In the genomic region with DNA sequence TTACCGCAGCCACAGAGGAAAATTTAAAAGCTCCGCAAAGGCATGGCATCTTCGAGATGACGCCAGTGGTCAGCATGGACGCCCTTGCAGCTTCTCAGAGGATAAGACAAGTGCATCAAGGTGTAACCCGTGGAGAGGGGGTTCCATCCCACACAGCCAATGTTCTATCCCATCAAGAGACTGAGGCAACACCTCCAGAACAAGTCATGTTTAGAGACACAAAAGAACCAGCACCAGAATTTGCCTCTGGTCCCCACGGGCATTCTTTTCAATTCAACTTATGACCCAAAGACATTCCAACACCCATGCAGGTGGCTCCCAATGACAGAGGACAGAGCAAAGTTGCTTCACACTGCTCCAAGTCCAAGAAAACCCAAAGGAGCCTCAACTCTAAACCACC, we compare ENCODE assay signal across 20 cellular contexts. TPM values are rescaled to one million over a fixed set of nuclear protein-coding genes. Genes with fewer than 3 reads are reported as not detected.
"Had no signal": no experiment of that assay in that cellular context is flagged by ENCODE, and none has a peak within 500 bp of the region (broad histone marks: within the 10 kb centered on the region; RNA-seq: fewer than 3 reads in every experiment).

No MANE protein-coding gene starts in this region.

- H3K36me3 ChIP-seq: esophagus muscularis mucosa, gastroesophageal sphincter, heart left ventricle, left lung, lower lobe of right lung had no signal

- H3K4me3 ChIP-seq: coronary artery, dorsolateral prefrontal cortex, esophagus muscularis mucosa, gastroesophageal sphincter, heart left ventricle, hepatocyte, left lung, lower lobe of right lung had no signal

- H3K27me3 ChIP-seq: dorsolateral prefrontal cortex, esophagus muscularis mucosa, foreskin keratinocyte, gastroesophageal sphincter, heart left ventricle, hepatocyte, left lung had no signal

- DNase-seq: dermis blood vessel endothelial cell; dorsolateral prefrontal cortex; effector CD8-positive, alpha-beta T cell; effector memory CD8-positive, alpha-beta T cell; foreskin keratinocyte; heart left ventricle; hypothalamus; immature natural killer cell; left cardiac atrium; left lung; left ventricle myocardium superior; lower lobe of right lung; mesenchymal stem cell; midbrain had no signal

- H3K27ac Mint-ChIP-seq: effector memory CD8-positive, alpha-beta T cell; immature natural killer cell had no signal

- H3K4me3 Mint-ChIP-seq: effector memory CD8-positive, alpha-beta T cell; immature natural killer cell had no signal

- H3K4me1 ChIP-seq: foreskin keratinocyte, heart left ventricle, left lung, lower lobe of right lung had no signal

- H3K27ac ChIP-seq: coronary artery, dorsolateral prefrontal cortex, esophagus muscularis mucosa, foreskin keratinocyte, gastroesophageal sphincter, heart left ventricle, hepatocyte, left lung, lower lobe of right lung had no signal

- ATAC-seq: effector memory CD8-positive, alpha-beta T cell; foreskin keratinocyte; gastroesophageal sphincter; heart left ventricle; left cardiac atrium; left lung; left ventricle myocardium superior; lower lobe of right lung had no signal

RNA-seq across cellular contexts. Expression of a gene that starts 20.7 kb away (rescaled TPM):
- total RNA-seq: endothelial cell of umbilical vein, mononuclear cell had no signal
- polyA plus RNA-seq: endothelial cell of umbilical vein, immature natural killer cell had no signal
